8 cellular contexts compared by ENCODE assay signal in the genomic region with DNA sequence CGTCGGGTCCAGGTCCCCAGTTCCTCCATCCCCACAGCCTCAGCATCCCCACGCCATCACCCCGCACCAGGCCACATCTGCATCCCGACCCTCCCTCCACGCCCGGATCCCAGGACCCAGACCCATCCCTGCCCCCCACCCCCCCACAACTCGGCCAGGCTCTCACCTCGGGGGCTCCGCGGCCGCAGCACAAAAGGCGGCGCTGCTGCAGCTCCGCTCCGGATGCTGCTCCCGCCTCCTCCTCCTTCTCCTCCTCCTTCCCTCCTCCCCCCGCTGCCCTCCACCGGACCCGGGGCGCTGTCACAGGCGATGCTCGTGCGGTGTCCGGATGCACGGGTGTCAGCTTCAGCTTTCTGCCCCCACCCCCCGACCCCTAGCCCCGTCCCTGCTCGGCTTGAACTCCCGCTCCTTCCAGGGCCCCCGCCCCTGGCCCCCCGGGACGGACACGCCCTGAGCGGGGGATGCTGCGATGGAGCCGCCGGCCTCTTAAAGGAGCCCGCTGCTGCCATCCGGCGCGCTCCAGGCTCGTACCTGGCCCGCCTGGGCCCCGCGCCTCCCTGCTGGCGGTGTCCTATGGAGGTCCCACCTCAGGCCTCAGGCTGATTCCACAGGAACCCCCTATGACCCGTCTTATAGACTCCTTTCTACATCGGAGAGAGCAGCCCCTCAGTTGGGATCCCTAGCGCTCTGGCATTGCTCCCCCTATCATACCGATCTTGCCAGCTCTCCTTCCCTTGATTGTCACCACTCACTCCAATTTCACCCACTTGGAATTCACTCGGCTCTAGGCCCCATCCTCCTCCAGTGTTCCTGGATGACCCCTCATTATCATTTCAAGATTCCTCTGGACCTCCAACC. TPM values are rescaled to one million over a fixed set of nuclear protein-coding genes. Genes with fewer than 3 reads are reported as not detected.
DNase-seq lines count a peak whose midpoint lies in the region; ATAC-seq and TF ChIP-seq lines count a peak whose summit lies in the region.

A gene with protein sequence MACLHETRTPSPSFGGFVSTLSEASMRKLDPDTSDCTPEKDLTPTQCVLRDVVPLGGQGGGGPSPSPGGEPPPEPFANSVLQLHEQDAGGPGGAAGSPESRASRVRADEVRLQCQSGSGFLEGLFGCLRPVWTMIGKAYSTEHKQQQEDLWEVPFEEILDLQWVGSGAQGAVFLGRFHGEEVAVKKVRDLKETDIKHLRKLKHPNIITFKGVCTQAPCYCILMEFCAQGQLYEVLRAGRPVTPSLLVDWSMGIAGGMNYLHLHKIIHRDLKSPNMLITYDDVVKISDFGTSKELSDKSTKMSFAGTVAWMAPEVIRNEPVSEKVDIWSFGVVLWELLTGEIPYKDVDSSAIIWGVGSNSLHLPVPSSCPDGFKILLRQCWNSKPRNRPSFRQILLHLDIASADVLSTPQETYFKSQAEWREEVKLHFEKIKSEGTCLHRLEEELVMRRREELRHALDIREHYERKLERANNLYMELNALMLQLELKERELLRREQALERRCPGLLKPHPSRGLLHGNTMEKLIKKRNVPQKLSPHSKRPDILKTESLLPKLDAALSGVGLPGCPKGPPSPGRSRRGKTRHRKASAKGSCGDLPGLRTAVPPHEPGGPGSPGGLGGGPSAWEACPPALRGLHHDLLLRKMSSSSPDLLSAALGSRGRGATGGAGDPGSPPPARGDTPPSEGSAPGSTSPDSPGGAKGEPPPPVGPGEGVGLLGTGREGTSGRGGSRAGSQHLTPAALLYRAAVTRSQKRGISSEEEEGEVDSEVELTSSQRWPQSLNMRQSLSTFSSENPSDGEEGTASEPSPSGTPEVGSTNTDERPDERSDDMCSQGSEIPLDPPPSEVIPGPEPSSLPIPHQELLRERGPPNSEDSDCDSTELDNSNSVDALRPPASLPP (minus strand): TSS at position 198 of the 858 bp plus-strand sequence. CDS start 12,067 bp downstream, outside the sequence.

- no peaks in the 10 kb centered on the region for H3K36me3 ChIP-seq in effector memory CD4-positive, alpha-beta T cell (ENCODE audit: control insufficient read depth, insufficient read depth, low read length)

- H3K4me1 ChIP-seq in effector memory CD4-positive, alpha-beta T cell (ENCODE audit: control insufficient read depth, insufficient read depth, low read length, poor library complexity, severe bottlenecking) = peaks cover 29% of the 10 kb centered on the region

- H3K27me3 Mint-ChIP-seq in activated CD8-positive, alpha-beta memory T cell treated with anti-CD3 and anti-CD28 coated beads, Interleukin-2, amount 10 ng/mL, durations not matched to agents 7 days and 5 days = no peaks in the 10 kb centered on the region
- H3K27me3 Mint-ChIP-seq in memory B cell = no peaks in the 10 kb centered on the region

- no peaks in the 10 kb centered on the region for H3K9me3 Mint-ChIP-seq in activated CD8-positive, alpha-beta memory T cell treated with anti-CD3 and anti-CD28 coated beads, Interleukin-2, amount 10 ng/mL, durations not matched to agents 7 days and 5 days (ENCODE audit: low read depth)
- H3K9me3 Mint-ChIP-seq in memory B cell = no peaks in the 10 kb centered on the region

- no peaks in the 10 kb centered on the region for H3K36me3 Mint-ChIP-seq in activated CD8-positive, alpha-beta memory T cell treated with anti-CD3 and anti-CD28 coated beads, Interleukin-2, amount 10 ng/mL, durations not matched to agents 7 days and 5 days
- H3K36me3 Mint-ChIP-seq in memory B cell = no peaks in the 10 kb centered on the region

- peak within 1 kb of the TSS; percentile 62 for H3K4me3 ChIP-seq in effector memory CD4-positive, alpha-beta T cell (ENCODE audit: insufficient read depth, low read depth, low read length, poor library complexity, severe bottlenecking)

- peak; percentile 41 for TF ChIP-seq CTCF in GM10266 (IDR thresholded peaks at IDR 0.05; ENCODE audit: control insufficient read depth, insufficient read depth, low read depth, missing control alignments)

- H3K4me1 Mint-ChIP-seq in activated CD8-positive, alpha-beta memory T cell treated with anti-CD3 and anti-CD28 coated beads, Interleukin-2, amount 10 ng/mL, durations not matched to agents 7 days and 5 days = peaks cover 40% of the 10 kb centered on the region
- H3K4me1 Mint-ChIP-seq in memory B cell = peaks cover 25% of the 10 kb centered on the region

- peak within 1 kb of the TSS; percentile 83 for H3K4me3 Mint-ChIP-seq in activated CD8-positive, alpha-beta memory T cell treated with anti-CD3 and anti-CD28 coated beads, Interleukin-2, amount 10 ng/mL, durations not matched to agents 7 days and 5 days
- peak within 1 kb of the TSS; percentile 91 for H3K4me3 Mint-ChIP-seq in memory B cell

- peak within 1 kb of the TSS; percentile 91 for H3K27ac ChIP-seq in effector memory CD4-positive, alpha-beta T cell (ENCODE audit: insufficient read depth, low read length, poor library complexity, severe bottlenecking)

- CTCF ChIA-PET in activated CD8-positive, alpha-beta memory T cell treated with anti-CD3 and anti-CD28 coated beads, Interleukin-2, amount 10 ng/mL, durations not matched to agents 7 days and 5 days (lab: Charles Lee) = interaction anchor here (1.0 to 3.6 kb wide), 6 partner anchors 8 to 397 kb away, joined by 3 to 26 read pairs (median 7); a partner anchor contains a TSS

- no peaks in the 10 kb centered on the region for H3K9me3 ChIP-seq in effector memory CD4-positive, alpha-beta T cell (ENCODE audit: control insufficient read depth, low read length)

- no peaks in the 10 kb centered on the region for H3K27me3 ChIP-seq in effector memory CD4-positive, alpha-beta T cell (replicated peaks; ENCODE audit: control insufficient read depth, insufficient read depth, low read length, poor library complexity, severe bottlenecking)

- DNase-seq in GM10266 (ENCODE audit: extremely low spot score) (peak; percentile 62), NCI-H2196 treated with DMSO at 0.1 percent for 48 hours (lab: John Stamatoyannopoulos, UW; ENCODE audit: unreplicated experiment) (peak; percentile 46), memory B cell (ENCODE audit: low spot score in 2 of 2) (peak in 1 of 2 donors; percentile 44), KG1 (lab: John Stamatoyannopoulos, UW) (no peak)
- DNase-seq in activated CD8-positive, alpha-beta memory T cell treated with anti-CD3 and anti-CD28 coated beads, Interleukin-2, amount 10 ng/mL, durations not matched to agents 7 days and 5 days = peak; percentile 82
- DNase-seq in effector memory CD4-positive, alpha-beta T cell = peak; percentile 33 to 53 (median 45)
- DNase-seq in stimulated activated CD8-positive, alpha-beta memory T cell treated with anti-CD3 and anti-CD28 coated beads, Interleukin-12 subunit alpha, Interleukin-12 subunit beta, amount 100 ng/mL, for 24 hours (ENCODE audit: extremely low read depth) = peak; percentile 27

- H3K27ac Mint-ChIP-seq in activated CD8-positive, alpha-beta memory T cell treated with anti-CD3 and anti-CD28 coated beads, Interleukin-2, amount 10 ng/mL, durations not matched to agents 7 days and 5 days = peak within 1 kb of the TSS; percentile 96
- peak within 1 kb of the TSS; percentile 95 for H3K27ac Mint-ChIP-seq in memory B cell

- peak; percentile 21 for ATAC-seq in activated CD8-positive, alpha-beta memory T cell treated with anti-CD3 and anti-CD28 coated beads, Interleukin-2, amount 10 ng/mL, durations not matched to agents 7 days and 5 days
- ATAC-seq in memory B cell (ENCODE audit: low read depth) = no peak
- ATAC-seq in HG03025 (IDR thresholded peaks at IDR 0.05; ENCODE audit: low FRiP score, unreplicated experiment) = no peak

RNA-seq across cellular contexts. Expression of the gene that starts here (rescaled TPM):
- 10 to 100 TPM; 19.1 to 19.3 TPM for total RNA-seq in activated CD8-positive, alpha-beta memory T cell treated with anti-CD3 and anti-CD28 coated beads, Interleukin-2, amount 10 ng/mL, durations not matched to agents 7 days and 5 days
